In genomic region chr5:2874099-2874498, GRCh38 we compare ENCODE assay signal across 18 cellular contexts.
DNase-seq lines count a peak whose midpoint lies in the region; ATAC-seq and TF ChIP-seq lines count a peak whose summit lies in the region.
"Had no signal": no experiment of that assay in that cellular context is flagged by ENCODE, and none has a peak within 500 bp of the region (broad histone marks: within the 10 kb centered on the region; RNA-seq: fewer than 3 reads in every experiment).

No MANE protein-coding gene starts in this region.

- H3K27me3 ChIP-seq in upper lobe of right lung: no peaks in the 10 kb centered on the region
- H3K27me3 ChIP-seq: BLaER1 had no signal

- POLR2A ChIA-PET in activated CD4-positive, alpha-beta T cell treated with anti-CD3 and anti-CD28 coated beads, Interleukin-2, amount 10 ng/mL, durations not matched to agents 7 days and 5 days (lab: Charles Lee): no interaction called here

- DNase-seq in coronary artery (ENCODE audit: low spot score): peak; percentile 40
- peak; percentile 20 for DNase-seq in islet precursor cell
- peak; percentile 53 for DNase-seq in osteocyte (ENCODE audit: extremely low spot score, unreplicated experiment)
- peak; percentile 9 for DNase-seq in upper lobe of right lung
- no peak for DNase-seq in activated CD4-positive, alpha-beta T cell treated with anti-CD3 and anti-CD28 coated beads, Interleukin-2, amount 10 ng/mL, durations not matched to agents 7 days and 5 days
- DNase-seq in activated T-cell treated with anti-CD3 and anti-CD28 coated beads, Interleukin-2, amount 50 U/mL, for 72 hours: no peak
- DNase-seq: 8988T; CD4-positive, alpha-beta memory T cell; DMS153; DMS79; GF-D8; GM23248; HCEC 1CT had no signal

- H3K27ac ChIP-seq in coronary artery: no peak overlapping the region
- H3K27ac ChIP-seq in upper lobe of right lung: no peak overlapping the region
- H3K27ac ChIP-seq: BLaER1, GM23248, HL-60 had no signal

- H3K4me3 ChIP-seq in coronary artery (no peak overlapping the region), upper lobe of right lung (no peak overlapping the region)
- H3K4me3 ChIP-seq: BLaER1, GM23248 had no signal

- intact Hi-C loops in upper lobe of right lung (cut with DNase I): no loop called here

- H3K9me3 Mint-ChIP-seq in osteocyte (ENCODE audit: unreplicated experiment): peaks cover 45% of the 10 kb centered on the region
- peaks cover 12% of the 10 kb centered on the region for H3K9me3 Mint-ChIP-seq in activated CD4-positive, alpha-beta T cell treated with anti-CD3 and anti-CD28 coated beads, Interleukin-2, amount 10 ng/mL, durations not matched to agents 7 days and 5 days
- H3K9me3 Mint-ChIP-seq in activated T-cell treated with anti-CD3 and anti-CD28 coated beads, Interleukin-2, amount 50 U/mL, for 72 hours: peaks cover 5 to 6% of the 10 kb centered on the region in 2 donors

- H3K36me3 ChIP-seq in upper lobe of right lung: no peaks in the 10 kb centered on the region
- H3K36me3 ChIP-seq: BLaER1 had no signal

- TF ChIP-seq CTCF in coronary artery (IDR thresholded peaks at IDR 0.05): no peak
- TF ChIP-seq CTCF in osteocyte (IDR thresholded peaks at IDR 0.05): no peak
- no peak for TF ChIP-seq CTCF in upper lobe of right lung (IDR thresholded peaks at IDR 0.05)

- peaks cover 7% of the 10 kb centered on the region for H3K9me3 ChIP-seq in upper lobe of right lung

- H3K27me3 Mint-ChIP-seq in osteocyte (ENCODE audit: unreplicated experiment): no peaks in the 10 kb centered on the region
- no peaks in the 10 kb centered on the region for H3K27me3 Mint-ChIP-seq in activated CD4-positive, alpha-beta T cell treated with anti-CD3 and anti-CD28 coated beads, Interleukin-2, amount 10 ng/mL, durations not matched to agents 7 days and 5 days
- no peaks in the 10 kb centered on the region for H3K27me3 Mint-ChIP-seq in activated T-cell treated with anti-CD3 and anti-CD28 coated beads, Interleukin-2, amount 50 U/mL, for 72 hours (ENCODE audit: low read depth)

- ATAC-seq in upper lobe of right lung (no peak), GM19328 (IDR thresholded peaks at IDR 0.05; ENCODE audit: unreplicated experiment) (no peak), GM19467 (IDR thresholded peaks at IDR 0.05; ENCODE audit: unreplicated experiment) (no peak)
- no peak for ATAC-seq in activated T-cell treated with anti-CD3 and anti-CD28 coated beads, Interleukin-2, amount 50 U/mL, for 72 hours (replicated peaks in 1 of 2)

- H3K27ac Mint-ChIP-seq in osteocyte (ENCODE audit: unreplicated experiment): no peak overlapping the region
- H3K27ac Mint-ChIP-seq in activated CD4-positive, alpha-beta T cell treated with anti-CD3 and anti-CD28 coated beads, Interleukin-2, amount 10 ng/mL, durations not matched to agents 7 days and 5 days: no peak overlapping the region
- H3K27ac Mint-ChIP-seq in activated T-cell treated with anti-CD3 and anti-CD28 coated beads, Interleukin-2, amount 50 U/mL, for 72 hours: no peak overlapping the region
- H3K27ac Mint-ChIP-seq: CD14-positive monocyte; CD4-positive, alpha-beta memory T cell had no signal

- no peaks in the 10 kb centered on the region for H3K36me3 Mint-ChIP-seq in osteocyte (ENCODE audit: unreplicated experiment)
- H3K36me3 Mint-ChIP-seq in activated CD4-positive, alpha-beta T cell treated with anti-CD3 and anti-CD28 coated beads, Interleukin-2, amount 10 ng/mL, durations not matched to agents 7 days and 5 days (ENCODE audit: low read depth): no peaks in the 10 kb centered on the region
- H3K36me3 Mint-ChIP-seq in activated T-cell treated with anti-CD3 and anti-CD28 coated beads, Interleukin-2, amount 50 U/mL, for 72 hours (ENCODE audit: insufficient read depth in 2 of 2): peaks cover 2 to 7% of the 10 kb centered on the region in 2 donors
- H3K36me3 Mint-ChIP-seq: CD14-positive monocyte; CD4-positive, alpha-beta memory T cell had no signal

- H3K4me1 Mint-ChIP-seq in osteocyte (ENCODE audit: unreplicated experiment): no peaks in the 10 kb centered on the region
- H3K4me1 Mint-ChIP-seq in activated CD4-positive, alpha-beta T cell treated with anti-CD3 and anti-CD28 coated beads, Interleukin-2, amount 10 ng/mL, durations not matched to agents 7 days and 5 days: no peaks in the 10 kb centered on the region
- no peaks in the 10 kb centered on the region for H3K4me1 Mint-ChIP-seq in activated T-cell treated with anti-CD3 and anti-CD28 coated beads, Interleukin-2, amount 50 U/mL, for 72 hours (ENCODE audit: low read depth)
- H3K4me1 Mint-ChIP-seq: CD14-positive monocyte; CD4-positive, alpha-beta memory T cell had no signal

- CTCF ChIA-PET in activated CD4-positive, alpha-beta T cell treated with anti-CD3 and anti-CD28 coated beads, Interleukin-2, amount 10 ng/mL, durations not matched to agents 7 days and 5 days (lab: Charles Lee): interaction anchor here (0.8 kb wide), 1 partner anchor 10 kb away, joined by 3 read pairs; no protein-coding TSS in a partner anchor

- no peaks in the 10 kb centered on the region for H3K4me1 ChIP-seq in upper lobe of right lung

- H3K4me3 Mint-ChIP-seq in osteocyte (ENCODE audit: unreplicated experiment): no peak overlapping the region
- H3K4me3 Mint-ChIP-seq in activated CD4-positive, alpha-beta T cell treated with anti-CD3 and anti-CD28 coated beads, Interleukin-2, amount 10 ng/mL, durations not matched to agents 7 days and 5 days: no peak overlapping the region
- no peak overlapping the region for H3K4me3 Mint-ChIP-seq in activated T-cell treated with anti-CD3 and anti-CD28 coated beads, Interleukin-2, amount 50 U/mL, for 72 hours
- H3K4me3 Mint-ChIP-seq: CD14-positive monocyte; CD4-positive, alpha-beta memory T cell had no signal

Comparison
In these comparisons a context has a peak if more than half of its experiments do, and no peak if none do; other contexts are left out.
1. DNase-seq: peak in coronary artery (single experiment), islet precursor cell (single experiment), osteocyte (single experiment) and upper lobe of right lung (single experiment); none in activated CD4-positive, alpha-beta T cell treated with anti-CD3 and anti-CD28 coated beads, Interleukin-2, amount 10 ng/mL, durations not matched to agents 7 days and 5 days (single experiment) and activated T-cell treated with anti-CD3 and anti-CD28 coated beads, Interleukin-2, amount 50 U/mL, for 72 hours (0 of 2).